Comparison of ENCODE assay signal across 1 cellular context in genomic region chr5:141402553-141403328, GRCh38.
TF ChIP-seq lines count a peak whose summit lies in the region.

Gene PCDHGA9, plus strand, starts transcription at chr5:141402778. Its CDS starts 175 bp downstream, at chr5:141402953.

TF ChIP-seq in HCT116, 20 proteins besides CTCF, POLR2A, EP300 and RAD21 (continued from another document):
- TF ChIP-seq REST (IDR thresholded peaks at IDR 0.05; ENCODE audit: low read depth) (no peak), ELF1 (IDR thresholded peaks at IDR 0.05; ENCODE audit: borderline replicate concordance, low read depth) (no peak), EGR1 (IDR thresholded peaks at IDR 0.05; ENCODE audit: low read depth) (no peak), TCF7L2 (IDR thresholded peaks at IDR 0.05; ENCODE audit: borderline replicate concordance, extremely low read depth, insufficient read depth, insufficient read length) (no peak), ZNF274 (IDR thresholded peaks at IDR 0.05; ENCODE audit: low read depth, low read length) (no peak), CBX3 (IDR thresholded peaks at IDR 0.05; ENCODE audit: low read depth) (no peak)
